29 cellular contexts compared by ENCODE assay signal in genomic region chr4:132839070-132839469, GRCh38.
"Had no signal": no experiment of that assay in that cellular context is flagged by ENCODE, and none has a peak within 500 bp of the region (broad histone marks: within the 10 kb centered on the region; RNA-seq: fewer than 3 reads in every experiment).

No MANE protein-coding gene starts in this region.

- H3K9me3 ChIP-seq: pancreas, prostate gland, uterus had no signal

- H3K36me3 Mint-ChIP-seq: immature natural killer cell; stimulated activated effector memory CD8-positive, alpha-beta T cell treated with anti-CD3 and anti-CD28 coated beads, Interleukin-12 subunit alpha, Interleukin-12 subunit beta, amount 100 ng/mL, for 72 hours; type B pancreatic cell had no signal

- H3K27me3 Mint-ChIP-seq: naive thymus-derived CD8-positive, alpha-beta T cell; stimulated activated naive CD8-positive, alpha-beta T cell treated with anti-CD3 and anti-CD28 coated beads, Interleukin-15, Interleukin-2, amounts not matched to agents 100 ng/mL and 50 ng/mL, for 24 hours; type B pancreatic cell had no signal

- H3K4me3 Mint-ChIP-seq: immature natural killer cell; naive thymus-derived CD8-positive, alpha-beta T cell; nephron; neural crest cell; stimulated activated effector memory CD8-positive, alpha-beta T cell treated with anti-CD3 and anti-CD28 coated beads, Interleukin-12 subunit alpha, Interleukin-12 subunit beta, amount 100 ng/mL, for 72 hours; stimulated activated naive CD8-positive, alpha-beta T cell treated with anti-CD3 and anti-CD28 coated beads, Interleukin-15, Interleukin-2, amounts not matched to agents 100 ng/mL and 50 ng/mL, for 24 hours; type B pancreatic cell had no signal

- H3K27ac ChIP-seq: left lung, lower lobe of right lung, pancreas, prostate gland, sigmoid colon, spleen, suprapubic skin, thoracic aorta, tibial nerve, uterus had no signal

- H3K4me1 ChIP-seq: left lung, lower lobe of right lung, pancreas, prostate gland, sigmoid colon, spleen, suprapubic skin, tibial nerve, uterus had no signal

- DNase-seq: hypothalamus; immature natural killer cell; kidney; left colon; left lung; lower lobe of right lung; mammary epithelial cell; mesenchymal stem cell; naive thymus-derived CD8-positive, alpha-beta T cell; nucleus accumbens; pancreas; posterior cingulate gyrus; retina; right cardiac atrium; sigmoid colon; small intestine; spleen; stimulated activated CD4-positive, alpha-beta T cell treated with anti-CD3 and anti-CD28 coated beads, Interleukin-4, amount 100 ng/mL, for 24 hours; stimulated activated naive CD4-positive, alpha-beta T cell; uterus had no signal

- H3K27ac Mint-ChIP-seq: immature natural killer cell; naive thymus-derived CD8-positive, alpha-beta T cell; nephron; stimulated activated effector memory CD8-positive, alpha-beta T cell treated with anti-CD3 and anti-CD28 coated beads, Interleukin-12 subunit alpha, Interleukin-12 subunit beta, amount 100 ng/mL, for 72 hours; stimulated activated naive CD8-positive, alpha-beta T cell treated with anti-CD3 and anti-CD28 coated beads, Interleukin-15, Interleukin-2, amounts not matched to agents 100 ng/mL and 50 ng/mL, for 24 hours; type B pancreatic cell had no signal

- H3K27me3 ChIP-seq: left lung, pancreas, sigmoid colon, spleen, suprapubic skin, tibial nerve, uterus had no signal

- H3K4me1 Mint-ChIP-seq: immature natural killer cell; naive thymus-derived CD8-positive, alpha-beta T cell; nephron; neural crest cell; stimulated activated effector memory CD8-positive, alpha-beta T cell treated with anti-CD3 and anti-CD28 coated beads, Interleukin-12 subunit alpha, Interleukin-12 subunit beta, amount 100 ng/mL, for 72 hours had no signal

- H3K36me3 ChIP-seq: left lung, lower lobe of right lung, pancreas, prostate gland, sigmoid colon, spleen, suprapubic skin, thoracic aorta, tibial nerve, uterus had no signal

- H3K4me3 ChIP-seq: left lung, lower lobe of right lung, pancreas, prostate gland, sigmoid colon, spleen, suprapubic skin, thoracic aorta, tibial nerve, uterus had no signal
